In genomic region chr2:11133936-11134320, GRCh38 we compare ENCODE assay signal across 1 cellular context.
A peak's percentile ranks its signal among the peaks of the same experiment; 100 is the strongest.
TF ChIP-seq lines count a peak whose summit lies in the region.

No MANE protein-coding gene starts in this region.

TF ChIP-seq in HepG2, 621 proteins besides CTCF, POLR2A, EP300 and RAD21:
- no peak for TF ChIP-seq ZFAT (CRISPR knock-in tag; conservative IDR thresholded peaks at IDR 0.05)
- TF ChIP-seq RBM39 (IDR thresholded peaks at IDR 0.05; ENCODE audit: low read depth, low read length, poor library complexity, severe bottlenecking), result peak; percentile 14
- no peak for TF ChIP-seq CREB1 (IDR thresholded peaks at IDR 0.05)
- 0 out of 2 replicates have a peak, but pooled peaks have one; percentile 2 for TF ChIP-seq CREB1 (CRISPR knock-in tag; IDR thresholded peaks at IDR 0.05)
- TF ChIP-seq ZNF232 (CRISPR knock-in tag; IDR thresholded peaks at IDR 0.05; ENCODE audit: borderline replicate concordance), result peak; percentile 36; the same call in 1 of the 2 replicates
- TF ChIP-seq DNMT1 (CRISPR knock-in tag; IDR thresholded peaks at IDR 0.05), result no peak
- TF ChIP-seq NFRKB (IDR thresholded peaks at IDR 0.05), result no peak
- TF ChIP-seq SOX6 (IDR thresholded peaks at IDR 0.05), result no peak
- TF ChIP-seq SOX6 (CRISPR knock-in tag; IDR thresholded peaks at IDR 0.05), result 0 out of 2 replicates have a peak, but pooled peaks have one; percentile 1
- TF ChIP-seq ZNF10 (CRISPR knock-in tag; IDR thresholded peaks at IDR 0.05; ENCODE audit: borderline replicate concordance, low read depth), result no peak
- 0 out of 2 replicates have a peak, but pooled peaks have one; percentile 31 for TF ChIP-seq HOXA5 (CRISPR knock-in tag; IDR thresholded peaks at IDR 0.05)
- TF ChIP-seq ARID5B (CRISPR knock-in tag; IDR thresholded peaks at IDR 0.05), result 0 out of 2 replicates have a peak, but pooled peaks have one; percentile 1
- 0 out of 2 replicates have a peak, but pooled peaks have one; percentile 27 for TF ChIP-seq YEATS4 (CRISPR knock-in tag; IDR thresholded peaks at IDR 0.05; ENCODE audit: borderline replicate concordance)
- 0 out of 2 replicates have a peak, but pooled peaks have one; percentile 24 for TF ChIP-seq FIP1L1 (IDR thresholded peaks at IDR 0.05; ENCODE audit: borderline replicate concordance, insufficient read depth, low read depth, low read length)
